Comparison of ENCODE assay signal across 9 cellular contexts in genomic region chr3:147191795-147192385, GRCh38.
A peak's percentile ranks its signal among the peaks of the same experiment; 100 is the strongest.
DNase-seq lines count a peak whose midpoint lies in the region; ATAC-seq and TF ChIP-seq lines count a peak whose summit lies in the region.
"Had no signal": no experiment of that assay in that cellular context is flagged by ENCODE, and none has a peak within 500 bp of the region (broad histone marks: within the 10 kb centered on the region; RNA-seq: fewer than 3 reads in every experiment).

No MANE protein-coding gene starts in this region.

- no peaks in the 10 kb centered on the region for H3K9me3 Mint-ChIP-seq in progenitor cell of endocrine pancreas (ENCODE audit: low read depth)

- H3K27me3 ChIP-seq in esophagus muscularis mucosa: no peaks in the 10 kb centered on the region
- H3K27me3 ChIP-seq: neutrophil had no signal

- H3K4me3 Mint-ChIP-seq in progenitor cell of endocrine pancreas (ENCODE audit: low read depth): no peak overlapping the region

- no peak overlapping the region for H3K27ac Mint-ChIP-seq in progenitor cell of endocrine pancreas

- H3K36me3 ChIP-seq in esophagus muscularis mucosa: no peaks in the 10 kb centered on the region
- H3K36me3 ChIP-seq: neutrophil had no signal

- intact Hi-C loops in esophagus muscularis mucosa (cut with DNase I) (loop anchor here (10.0 kb wide), 1 partner anchor 437 kb away; no protein-coding TSS in a partner anchor), sciatic nerve (cut with DNase I) (no loop called here)

- no peaks in the 10 kb centered on the region for H3K36me3 Mint-ChIP-seq in progenitor cell of endocrine pancreas (ENCODE audit: insufficient read depth)

- TF ChIP-seq POLR2A in esophagus muscularis mucosa (IDR thresholded peaks at IDR 0.05; ENCODE audit: low read depth): no peak

- no peak overlapping the region for H3K27ac ChIP-seq in esophagus muscularis mucosa (replicated peaks in 1 of 4)
- H3K27ac ChIP-seq: neutrophil had no signal

- no peaks in the 10 kb centered on the region for H3K27me3 Mint-ChIP-seq in progenitor cell of endocrine pancreas

- TF ChIP-seq CTCF in esophagus muscularis mucosa (IDR thresholded peaks at IDR 0.05) (peak; percentile 38 to 66 (median 53)), progenitor cell of endocrine pancreas (IDR thresholded peaks at IDR 0.05; ENCODE audit: unreplicated experiment) (peak; percentile 74)

- DNase-seq in Ammon's horn (ENCODE audit: low spot score) (peak; percentile 55), HK-2 (ENCODE audit: unreplicated experiment) (peak; percentile 32), RKO (ENCODE audit: low spot score) (peak; percentile 63), esophagus muscularis mucosa (ENCODE audit: extremely low spot score) (no peak), progenitor cell of endocrine pancreas (ENCODE audit: low spot score, unreplicated experiment) (peak; percentile 26), sciatic nerve (ENCODE audit: low spot score) (no peak), NCI-H187 (lab: John Stamatoyannopoulos, UW) (no peak)

- 96% methylated on average over 2 of the region's 2 CpGs for WGBS in esophagus muscularis mucosa

- H3K9me3 ChIP-seq in esophagus muscularis mucosa: no peaks in the 10 kb centered on the region
- H3K9me3 ChIP-seq: neutrophil had no signal

- no peaks in the 10 kb centered on the region for H3K4me1 ChIP-seq in esophagus muscularis mucosa

- H3K4me3 ChIP-seq in esophagus muscularis mucosa: no peak overlapping the region

- no peak for TF ChIP-seq EP300 in esophagus muscularis mucosa (IDR thresholded peaks at IDR 0.05)

- H3K4me1 Mint-ChIP-seq in progenitor cell of endocrine pancreas (ENCODE audit: low read depth): peaks cover 6% of the 10 kb centered on the region

- ATAC-seq in GM18519 (IDR thresholded peaks at IDR 0.05; ENCODE audit: low FRiP score, unreplicated experiment): peak; percentile 45
- ATAC-seq in sciatic nerve: no peak

Comparison
In these comparisons a context has a peak if more than half of its experiments do, and no peak if none do; other contexts are left out.
1. DNase-seq: peak in Ammon's horn (single experiment), HK-2 (single experiment), RKO (single experiment) and progenitor cell of endocrine pancreas (single experiment); none in esophagus muscularis mucosa (single experiment), sciatic nerve (single experiment) and NCI-H187 (0 of 2).